Comparison of ENCODE assay signal across 25 cellular contexts in genomic region chr20:32495949-32496348, GRCh38.
A peak's percentile ranks its signal among the peaks of the same experiment; 100 is the strongest.
DNase-seq lines count a peak whose midpoint lies in the region; ATAC-seq, FAIRE-seq and TF ChIP-seq lines count a peak whose summit lies in the region.
"Had no signal": no experiment of that assay in that cellular context is flagged by ENCODE, and none has a peak within 500 bp of the region (broad histone marks: within the 10 kb centered on the region; RNA-seq: fewer than 3 reads in every experiment).

No MANE protein-coding gene starts in this region.

- H3K27me3 ChIP-seq in BLaER1 treated with 17β-estradiol and CSF1 and Interleukin-3, amounts not matched to agents 10 nM and 100 nM: no peaks in the 10 kb centered on the region
- no peaks in the 10 kb centered on the region for H3K27me3 ChIP-seq in CD8-positive, alpha-beta T cell (ENCODE audit: insufficient read depth, low read length)
- no peaks in the 10 kb centered on the region for H3K27me3 ChIP-seq in small intestine (ENCODE audit: control insufficient read depth in 2 of 2, insufficient read depth in 2 of 2, low read length in 2 of 2)
- H3K27me3 ChIP-seq: adrenal gland, brain microvascular endothelial cell, neutrophil, stomach, tibial nerve had no signal

- no peak for DNase-seq in CD8-positive, alpha-beta T cell
- DNase-seq in effector memory CD8-positive, alpha-beta T cell: no peak
- DNase-seq in naive thymus-derived CD8-positive, alpha-beta T cell: peak in 1 of 10 donors; percentile 26
- DNase-seq in germinal center (ENCODE audit: low spot score) (no peak), DMS 273 treated with DMSO at 0.1 percent for 48 hours (lab: John Stamatoyannopoulos, UW) (no peak), small intestine (no peak)
- DNase-seq: activated CD8-positive, alpha-beta T cell treated with anti-CD3 and anti-CD28 coated beads, Interleukin-2, amount 10 ng/mL, durations not matched to agents 7 days and 5 days; brain microvascular endothelial cell; effector CD4-positive, alpha-beta T cell; erythroblast; head of caudate nucleus; Kasumi-1; SK-N-SH; stomach had no signal

- FAIRE-seq in small intestine (lab: Jason Lieb, UNC): no peak
- FAIRE-seq: GM12892, HepG2 had no signal

- no peak overlapping the region for H3K4me3 ChIP-seq in BLaER1 treated with 17β-estradiol and CSF1 and Interleukin-3, amounts not matched to agents 10 nM and 100 nM
- H3K4me3 ChIP-seq in CD8-positive, alpha-beta T cell (ENCODE audit: low read depth, low read length): no peak overlapping the region
- no peak overlapping the region for H3K4me3 ChIP-seq in small intestine (ENCODE audit: low read depth in 1 of 2, low read length in 2 of 2)
- H3K4me3 ChIP-seq: adrenal gland, GM23338, lung, prostate gland, stomach, tibial nerve had no signal

- TF ChIP-seq CTCF in CD8-positive, alpha-beta T cell (IDR thresholded peaks at IDR 0.05): no peak

- no peaks in the 10 kb centered on the region for H3K27me3 Mint-ChIP-seq in CD8-positive, alpha-beta T cell (ENCODE audit: low read depth)
- H3K27me3 Mint-ChIP-seq in effector memory CD8-positive, alpha-beta T cell: no peaks in the 10 kb centered on the region
- H3K27me3 Mint-ChIP-seq in naive thymus-derived CD8-positive, alpha-beta T cell: no peaks in the 10 kb centered on the region

- POLR2A ChIA-PET in CD8-positive, alpha-beta T cell (lab: Charles Lee): interaction anchor here (2.4 kb wide), 1 partner anchor 13 kb away, joined by 8 read pairs; no protein-coding TSS in a partner anchor
- POLR2A ChIA-PET in naive thymus-derived CD8-positive, alpha-beta T cell (lab: Charles Lee): interaction anchor here (0.5 to 7.0 kb wide), 4 partner anchors 10 to 33 kb away, joined by 3 to 45 read pairs (median 4); no protein-coding TSS in a partner anchor

- H3K27ac Mint-ChIP-seq in CD8-positive, alpha-beta T cell: peak overlapping the region; percentile 45
- H3K27ac Mint-ChIP-seq in effector memory CD8-positive, alpha-beta T cell: peak overlapping the region; percentile 66 to 81
- peak overlapping the region in 8 of 10 donors; percentile 35 to 90 (median 74) for H3K27ac Mint-ChIP-seq in naive thymus-derived CD8-positive, alpha-beta T cell
- H3K27ac Mint-ChIP-seq: activated CD8-positive, alpha-beta T cell treated with anti-CD3 and anti-CD28 coated beads, Interleukin-2, amount 10 ng/mL, durations not matched to agents 7 days and 5 days; GM23338 had no signal

- H3K36me3 ChIP-seq in BLaER1 treated with 17β-estradiol and CSF1 and Interleukin-3, amounts not matched to agents 10 nM and 100 nM: peaks cover 0 to 22% (median 9%) of the 10 kb centered on the region in 11 experiments; a peak in 8 of 22 replicates
- peaks cover 19% of the 10 kb centered on the region for H3K36me3 ChIP-seq in CD8-positive, alpha-beta T cell (ENCODE audit: insufficient read depth, low read length)
- no peaks in the 10 kb centered on the region for H3K36me3 ChIP-seq in small intestine (ENCODE audit: control insufficient read depth in 2 of 2, insufficient read depth in 2 of 2, low read length in 2 of 2)
- H3K36me3 ChIP-seq: adrenal gland, brain microvascular endothelial cell, neutrophil, prostate gland, stomach, tibial nerve had no signal

- intact Hi-C loops in CD8-positive, alpha-beta T cell (cut with DNase I, micrococcal nuclease): no loop called here

- peak overlapping the region in 2 of 11 experiments; percentile 14 to 48; a peak in 1 of 22 replicates for H3K9ac ChIP-seq in BLaER1 treated with 17β-estradiol and CSF1 and Interleukin-3, amounts not matched to agents 10 nM and 100 nM
- H3K9ac ChIP-seq: SK-N-SH had no signal

- H4K20me1 ChIP-seq in BLaER1 treated with 17β-estradiol and CSF1 and Interleukin-3, amounts not matched to agents 10 nM and 100 nM: peaks cover 0 to 44% (median 0%) of the 10 kb centered on the region in 11 experiments; a peak in 4 of 22 replicates

- CTCF ChIA-PET in CD8-positive, alpha-beta T cell (lab: Charles Lee): interaction anchor here (0.9 to 3.7 kb wide), 4 partner anchors 10 to 59 kb away, joined by 3 to 15 read pairs (median 4); no protein-coding TSS in a partner anchor

- H3K4me2 ChIP-seq in BLaER1 treated with 17β-estradiol and CSF1 and Interleukin-3, amounts not matched to agents 10 nM and 100 nM: peak overlapping the region in 7 of 11 experiments; percentile 26 to 89 (median 82); a peak in 9 of 22 replicates
- H3K4me2 ChIP-seq: GM23338, SK-N-SH had no signal

- ATAC-seq in CD8-positive, alpha-beta T cell: no peak
- no peak for ATAC-seq in effector memory CD8-positive, alpha-beta T cell (replicated peaks)
- ATAC-seq in naive thymus-derived CD8-positive, alpha-beta T cell: no peak
- ATAC-seq: activated CD8-positive, alpha-beta T cell treated with anti-CD3 and anti-CD28 coated beads, Interleukin-2, amount 10 ng/mL, durations not matched to agents 7 days and 5 days; GM23338; HepG2 had no signal

- peaks cover 0 to 8% (median 0%) of the 10 kb centered on the region in 11 experiments; a peak in 1 of 22 replicates for H3K9me3 ChIP-seq in BLaER1 treated with 17β-estradiol and CSF1 and Interleukin-3, amounts not matched to agents 10 nM and 100 nM (replicated peaks in 1 of 11)
- no peaks in the 10 kb centered on the region for H3K9me3 ChIP-seq in CD8-positive, alpha-beta T cell (ENCODE audit: low read length)
- no peaks in the 10 kb centered on the region for H3K9me3 ChIP-seq in small intestine (ENCODE audit: control insufficient read depth, low read depth)
- H3K9me3 ChIP-seq: adrenal gland, neutrophil, prostate gland, SK-N-SH, stomach, tibial nerve had no signal

- H3K9me3 Mint-ChIP-seq in CD8-positive, alpha-beta T cell: no peaks in the 10 kb centered on the region
- no peaks in the 10 kb centered on the region for H3K9me3 Mint-ChIP-seq in effector memory CD8-positive, alpha-beta T cell
- H3K9me3 Mint-ChIP-seq in naive thymus-derived CD8-positive, alpha-beta T cell: no peaks in the 10 kb centered on the region
- H3K9me3 Mint-ChIP-seq: GM23338 had no signal

- peaks cover 54% of the 10 kb centered on the region for H3K36me3 Mint-ChIP-seq in CD8-positive, alpha-beta T cell
- peaks cover 15% of the 10 kb centered on the region for H3K36me3 Mint-ChIP-seq in effector memory CD8-positive, alpha-beta T cell (ENCODE audit: insufficient read depth)
- H3K36me3 Mint-ChIP-seq in naive thymus-derived CD8-positive, alpha-beta T cell: peaks cover 0 to 64% (median 7%) of the 10 kb centered on the region in 3 donors

- H3K27ac ChIP-seq in BLaER1 treated with 17β-estradiol and CSF1 and Interleukin-3, amounts not matched to agents 10 nM and 100 nM: peak overlapping the region in 2 of 11 experiments; percentile 55 to 59; a peak in 1 of 22 replicates
- H3K27ac ChIP-seq in CD8-positive, alpha-beta T cell (ENCODE audit: low read depth, low read length): no peak overlapping the region
- no peak overlapping the region for H3K27ac ChIP-seq in small intestine (ENCODE audit: low read depth in 1 of 2, low read length in 1 of 2)
- H3K27ac ChIP-seq: brain microvascular endothelial cell, C4-2B, neutrophil, prostate gland, RWPE1, stomach, tibial nerve had no signal

- WGBS in small intestine, 3 donors: 83 to 92% (median 89%) methylated on average over 5 of the region's 5 CpGs

- peaks cover 43% of the 10 kb centered on the region for H3K4me1 Mint-ChIP-seq in CD8-positive, alpha-beta T cell (ENCODE audit: low read depth)
- peaks cover 28% of the 10 kb centered on the region in 2 donors for H3K4me1 Mint-ChIP-seq in effector memory CD8-positive, alpha-beta T cell (ENCODE audit: low read depth in 2 of 2)
- H3K4me1 Mint-ChIP-seq in naive thymus-derived CD8-positive, alpha-beta T cell: peaks cover 20 to 73% (median 51%) of the 10 kb centered on the region in 4 donors

- peaks cover 43 to 90% (median 73%) of the 10 kb centered on the region in 10 experiments for H3K4me1 ChIP-seq in BLaER1 treated with 17β-estradiol and CSF1 and Interleukin-3, amounts not matched to agents 10 nM and 100 nM
- H3K4me1 ChIP-seq in CD8-positive, alpha-beta T cell (ENCODE audit: insufficient read depth, low read length): peaks cover 5% of the 10 kb centered on the region
- no peaks in the 10 kb centered on the region for H3K4me1 ChIP-seq in small intestine (ENCODE audit: control insufficient read depth in 2 of 2, insufficient read depth in 1 of 2, low read depth in 1 of 2, low read length in 1 of 2)
- H3K4me1 ChIP-seq: prostate gland, tibial nerve had no signal

- H3K4me3 Mint-ChIP-seq in CD8-positive, alpha-beta T cell: no peak overlapping the region
- H3K4me3 Mint-ChIP-seq in effector memory CD8-positive, alpha-beta T cell: no peak overlapping the region
- H3K4me3 Mint-ChIP-seq in naive thymus-derived CD8-positive, alpha-beta T cell: no peak overlapping the region
- H3K4me3 Mint-ChIP-seq: activated CD8-positive, alpha-beta T cell treated with anti-CD3 and anti-CD28 coated beads, Interleukin-2, amount 10 ng/mL, durations not matched to agents 7 days and 5 days; GM23338 had no signal
